Comparison of ENCODE assay signal across 13 cellular contexts in genomic region chr10:6722616-6723004, GRCh38.
DNase-seq lines count a peak whose midpoint lies in the region; FAIRE-seq and TF ChIP-seq lines count a peak whose summit lies in the region.
"Had no signal": no experiment of that assay in that cellular context is flagged by ENCODE, and none has a peak within 500 bp of the region (broad histone marks: within the 10 kb centered on the region; RNA-seq: fewer than 3 reads in every experiment).

No MANE protein-coding gene starts in this region.

- peaks cover 0 to 10% of the 10 kb centered on the region in 2 donors for H3K27me3 ChIP-seq in tibial artery

- no peak for FAIRE-seq in GM12891 (lab: Jason Lieb, UNC)
- FAIRE-seq: A204.1, K562, kidney had no signal

- H3K36me3 ChIP-seq in tibial artery: no peaks in the 10 kb centered on the region

- H3K4me1 ChIP-seq in tibial artery: peaks cover 0 to 3% (median 0%) of the 10 kb centered on the region in 4 donors

- H3K27ac ChIP-seq in epithelial cell of prostate: peak overlapping the region; percentile 90
- no peak overlapping the region for H3K27ac ChIP-seq in tibial artery

- peak; percentile 30 for DNase-seq in activated CD4-positive, alpha-beta T cell treated with anti-CD3 and anti-CD28 coated beads for 48 hours
- DNase-seq in activated CD4-positive, alpha-beta T cell treated with anti-CD3 and anti-CD28 coated beads for 4 hours: no peak
- DNase-seq in NCI-H226 (peak; percentile 12), epithelial cell of prostate (ENCODE audit: low read depth, low spot score) (no peak), renal cortical epithelial cell (ENCODE audit: low read depth) (peak; percentile 61), GM12891 (ENCODE audit: insufficient read length, low spot score) (no peak), GOT3 (lab: John Stamatoyannopoulos, UW) (no peak), tibial artery (no peak)
- DNase-seq: activated CD8-positive, alpha-beta memory T cell treated with anti-CD3 and anti-CD28 coated beads, Interleukin-2, amount 50 U/mL, for 4 hours; DMS53; kidney had no signal

- intact Hi-C loops in tibial artery (cut with DNase I; ENCODE audit: low total_unique reads): no loop called here

- TF ChIP-seq POLR2A in GM12891 (IDR thresholded peaks at IDR 0.05; ENCODE audit: low read depth, low read length): no peak

- no peak for TF ChIP-seq CTCF in tibial artery (IDR thresholded peaks at IDR 0.05)

- no peak overlapping the region for H3K4me3 ChIP-seq in tibial artery
- H3K4me3 ChIP-seq: K562 had no signal

- H3K9me3 ChIP-seq in tibial artery: no peaks in the 10 kb centered on the region

TF ChIP-seq in GM12891, 5 proteins besides CTCF, POLR2A, EP300 and RAD21:
- no peak for TF ChIP-seq TAF1 (IDR thresholded peaks at IDR 0.05; ENCODE audit: low read depth, low read length)
- TF ChIP-seq SPI1 (IDR thresholded peaks at IDR 0.05; ENCODE audit: low read depth, low read length): no peak
- TF ChIP-seq PAX5 (IDR thresholded peaks at IDR 0.05; ENCODE audit: insufficient read depth, low read length, severe bottlenecking): no peak
- no peak for TF ChIP-seq POU2F2 (IDR thresholded peaks at IDR 0.05; ENCODE audit: low read depth, low read length)
- no peak for TF ChIP-seq POLR2AphosphoS5 (IDR thresholded peaks at IDR 0.05; ENCODE audit: low read depth, low read length)

Comparison
In these comparisons a context has a peak if more than half of its experiments do, and no peak if none do; other contexts are left out.
1. DNase-seq: peak in activated CD4-positive, alpha-beta T cell treated with anti-CD3 and anti-CD28 coated beads for 48 hours (single experiment), NCI-H226 (single experiment) and renal cortical epithelial cell (single experiment); none in activated CD4-positive, alpha-beta T cell treated with anti-CD3 and anti-CD28 coated beads for 4 hours (0 of 2), epithelial cell of prostate (single experiment), GM12891 (single experiment), GOT3 (single experiment) and tibial artery (0 of 2).